ENCODE assay signal across 8 cellular contexts in the genomic region with DNA sequence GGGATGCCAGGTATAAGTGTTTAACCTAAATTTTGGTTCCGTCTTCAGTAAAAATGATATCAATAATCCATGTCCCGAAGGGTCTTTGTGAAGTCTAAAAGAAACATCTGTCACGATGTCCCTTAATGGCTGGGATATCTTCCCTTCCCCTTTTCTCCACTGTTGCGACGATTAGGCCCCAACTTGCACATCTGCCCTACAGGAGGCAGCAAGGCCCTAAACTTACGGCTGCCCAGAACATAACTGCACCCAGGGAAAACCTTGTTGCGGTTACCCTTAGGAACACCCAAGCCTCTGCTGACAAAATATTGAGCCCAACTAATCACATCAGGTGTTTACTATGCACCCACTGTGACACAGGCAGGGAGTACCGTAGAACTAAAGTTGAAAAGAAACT. TPM values are rescaled to one million over a fixed set of nuclear protein-coding genes. Genes with fewer than 3 reads are reported as not detected.
DNase-seq lines count a peak whose midpoint lies in the region; TF ChIP-seq lines count a peak whose summit lies in the region.

No MANE protein-coding gene starts in this region.

- peaks cover 8% of the 10 kb centered on the region for H3F3A ChIP-seq in SU-DHL-6 (ENCODE audit: insufficient read depth)

- H3K9me2 ChIP-seq in SU-DHL-6 (replicated peaks; ENCODE audit: insufficient read depth, low read length) = no peaks in the 10 kb centered on the region

- intact Hi-C loops in vagina (cut with DNase I) = no loop called here

- H3K4me1 Mint-ChIP-seq in chondrocyte (ENCODE audit: low read depth) (peaks cover 32% of the 10 kb centered on the region), mesothelial cell of epicardium (peaks cover 32% of the 10 kb centered on the region)

- H3K36me3 Mint-ChIP-seq in chondrocyte (ENCODE audit: low read depth) (no peaks in the 10 kb centered on the region), mesothelial cell of epicardium (no peaks in the 10 kb centered on the region)

- peak overlapping the region; percentile 91 for H3K27ac ChIP-seq in SU-DHL-6 (ENCODE audit: low read depth, low read length)
- peak overlapping the region; percentile 97 for H3K27ac ChIP-seq in vagina

- H3K27ac Mint-ChIP-seq in chondrocyte (ENCODE audit: unreplicated experiment) (peak overlapping the region; percentile 60), mesothelial cell of epicardium (peak overlapping the region; percentile 95)

- H3K27me3 ChIP-seq in MG63 (no peaks in the 10 kb centered on the region; the same call in 1 of the 2 replicates), SU-DHL-6 (ENCODE audit: low read length) (no peaks in the 10 kb centered on the region), vagina (no peaks in the 10 kb centered on the region)

- H3K4me3 Mint-ChIP-seq in chondrocyte (ENCODE audit: unreplicated experiment) (peak overlapping the region; percentile 63), mesothelial cell of epicardium (peak overlapping the region; percentile 62)

- H3K36me3 ChIP-seq in MG63 (no peaks in the 10 kb centered on the region), SU-DHL-6 (ENCODE audit: low read length) (no peaks in the 10 kb centered on the region), vagina (no peaks in the 10 kb centered on the region)

- peak; percentile 49 for DNase-seq in GDM1 (lab: John Stamatoyannopoulos, UW)
- DNase-seq in MG63 = no peak
- no peak for DNase-seq in chondrocyte (ENCODE audit: low spot score)
- DNase-seq in mesothelial cell of epicardium (ENCODE audit: low spot score in 2 of 2, unreplicated experiment in 2 of 2) = peak in 1 of 2 experiments; percentile 40
- no peak for DNase-seq in vagina (ENCODE audit: extremely low spot score in 2 of 2)
- no peak for DNase-seq in cerebellum (ENCODE audit: low spot score)
- DNase-seq in HCEC 1CT = no peak

- H3K9me3 Mint-ChIP-seq in chondrocyte (ENCODE audit: low read depth) (no peaks in the 10 kb centered on the region), mesothelial cell of epicardium (no peaks in the 10 kb centered on the region)

- no peak for TF ChIP-seq POLR2A in vagina (IDR thresholded peaks at IDR 0.05)

- H4K20me1 ChIP-seq in SU-DHL-6 (ENCODE audit: low read depth, low read length) = peaks cover 25% of the 10 kb centered on the region

- H3K27me3 Mint-ChIP-seq in chondrocyte (ENCODE audit: low read depth) (peaks cover 10% of the 10 kb centered on the region), mesothelial cell of epicardium (ENCODE audit: low read depth) (no peaks in the 10 kb centered on the region)

- H3K4me1 ChIP-seq in vagina = peaks cover 30% of the 10 kb centered on the region

- no peaks in the 10 kb centered on the region for H3K9me3 ChIP-seq in MG63
- H3K9me3 ChIP-seq in SU-DHL-6 (ENCODE audit: insufficient read depth, low read length) = no peaks in the 10 kb centered on the region
- H3K9me3 ChIP-seq in vagina = no peaks in the 10 kb centered on the region

- H3K4me3 ChIP-seq in MG63 (peak overlapping the region; percentile 56), SU-DHL-6 (ENCODE audit: insufficient read depth, low read length, poor library complexity, severe bottlenecking) (peak overlapping the region; percentile 55), vagina (peak overlapping the region; percentile 61 to 89)

- H3K4me2 ChIP-seq in SU-DHL-6 (ENCODE audit: low read depth, low read length, poor library complexity, severe bottlenecking) = peak overlapping the region; percentile 59

- TF ChIP-seq CTCF in SU-DHL-6 (IDR thresholded peaks at IDR 0.05; ENCODE audit: insufficient read depth, low read length, poor library complexity, severe bottlenecking) (peak; percentile 35), chondrocyte (IDR thresholded peaks at IDR 0.05) (peak; percentile 59), mesothelial cell of epicardium (IDR thresholded peaks at IDR 0.05; ENCODE audit: unreplicated experiment) (no peak), vagina (IDR thresholded peaks at IDR 0.05) (no peak)

- H3K79me2 ChIP-seq in SU-DHL-6 (ENCODE audit: insufficient read depth, low read length) = peaks cover 36% of the 10 kb centered on the region

- peak overlapping the region; percentile 85 for H3K9ac ChIP-seq in SU-DHL-6 (ENCODE audit: low read length)

- H2AFZ ChIP-seq in SU-DHL-6 (ENCODE audit: low read depth, low read length, severe bottlenecking) = peak overlapping the region; percentile 81

RNA-seq across cellular contexts. Expression of a gene that starts 1.2 kb away (rescaled TPM):
- 76.9 and 78.9 TPM in 2 replicates for total RNA-seq in MG63 (2014; rRNA removed; shearing (Covaris generic); ENCODE audit: low replicate concordance)
- 122 to 151 TPM (median 149 TPM) in 3 replicates for total RNA-seq in chondrocyte
- total RNA-seq in mesothelial cell of epicardium = 161 to 164 TPM (median 164 TPM) in 3 replicates
- total RNA-seq in vagina = 28.5 TPM
- total RNA-seq in cerebellum = 65.2 TPM

Comparison
In these comparisons a context has a peak if more than half of its experiments do, and no peak if none do; other contexts are left out.
1. CTCF ChIP-seq: peak in SU-DHL-6 (single experiment) and chondrocyte (single experiment); none in mesothelial cell of epicardium (single experiment) and vagina (0 of 3).
2. Peak in every context shown above with its lines, with median percentiles within 50 percentile points of each other: H3K4me3 ChIP-seq.